In genomic region chr9:116626762-116627161, GRCh38 we compare ENCODE assay signal across 28 cellular contexts.
"Had no signal": no experiment of that assay in that cellular context is flagged by ENCODE, and none has a peak within 500 bp of the region (broad histone marks: within the 10 kb centered on the region; RNA-seq: fewer than 3 reads in every experiment).

No MANE protein-coding gene starts in this region.

- H3K9me3 Mint-ChIP-seq: stimulated activated effector memory CD8-positive, alpha-beta T cell treated with anti-CD3 and anti-CD28 coated beads, Interleukin-12 subunit alpha, Interleukin-12 subunit beta, amount 100 ng/mL, for 72 hours; stimulated activated memory B cell treated with anti-CD40 and anti-IgM and Interleukin-4, amounts not matched to agents 10 μg/mL and 1 μg/mL and 100 μg/mL, for 72 hours; stimulated activated naive B cell treated with anti-CD40 and anti-IgM and Interleukin-4, amounts not matched to agents 10 μg/mL and 1 μg/mL and 100 μg/mL, for 72 hours; stimulated activated naive CD8-positive, alpha-beta T cell treated with anti-CD3 and anti-CD28 coated beads, Interleukin-15, Interleukin-2, amounts not matched to agents 100 ng/mL and 50 ng/mL, for 24 hours; type B pancreatic cell had no signal

- DNase-seq: stimulated activated CD4-positive, alpha-beta T cell treated with anti-CD3 and anti-CD28 coated beads, Interleukin-2, amount 100 ng/mL, for 48 hours; stimulated activated CD4-positive, alpha-beta T cell treated with anti-CD3 and anti-CD28 coated beads, Interleukin-4, amount 100 ng/mL, for 1 hour; stimulated activated CD4-positive, alpha-beta T cell treated with anti-CD3 and anti-CD28 coated beads, Interleukin-4, amount 100 ng/mL, for 24 hours; stimulated activated CD4-positive, alpha-beta T cell treated with anti-CD3 and anti-CD28 coated beads, Interleukin-4, amount 100 ng/mL, for 4 hours; stimulated activated CD8-positive, alpha-beta memory T cell treated with anti-CD3 and anti-CD28 coated beads, Interleukin-4, amount 100 ng/mL, for 48 hours; stimulated activated naive B cell treated with anti-CD40 and anti-IgM and Interleukin-4, amounts not matched to agents 10 μg/mL and 1 μg/mL and 100 μg/mL, for 72 hours; stimulated activated naive CD4-positive, alpha-beta T cell; stimulated activated naive CD4-positive, alpha-beta T cell treated with Interleukin-2 at 50 U/mL for 16 hours; stimulated activated naive CD8-positive, alpha-beta T cell treated with anti-CD3 and anti-CD28 coated beads, Interleukin-15, amount 100 ng/mL, for 72 hours; stimulated activated naive CD8-positive, alpha-beta T cell treated with anti-CD3 and anti-CD28 coated beads, Interleukin-15, Interleukin-2, amounts not matched to agents 100 U/mL and 50 U/mL, for 24 hours; stomach; substantia nigra; testis; thyroid gland; tibial artery; transverse colon; trophoblast cell; upper lobe of left lung; upper lobe of right lung; uterus had no signal

- H3K27me3 ChIP-seq: stomach, suprapubic skin, testis, thyroid gland, tibial artery, tibial nerve, transverse colon, upper lobe of left lung, upper lobe of right lung, uterus, vagina had no signal

- H3K27me3 Mint-ChIP-seq: stimulated activated memory B cell treated with anti-CD40 and anti-IgM and Interleukin-4, amounts not matched to agents 10 μg/mL and 1 μg/mL and 100 μg/mL, for 72 hours; stimulated activated naive B cell treated with anti-CD40 and anti-IgM and Interleukin-4, amounts not matched to agents 10 μg/mL and 1 μg/mL and 100 μg/mL, for 72 hours; stimulated activated naive CD8-positive, alpha-beta T cell treated with anti-CD3 and anti-CD28 coated beads, Interleukin-15, amount 100 ng/mL, for 72 hours; stimulated activated naive CD8-positive, alpha-beta T cell treated with anti-CD3 and anti-CD28 coated beads, Interleukin-15, Interleukin-2, amounts not matched to agents 100 ng/mL and 50 ng/mL, for 24 hours had no signal

- H3K27ac Mint-ChIP-seq: stimulated activated effector memory CD8-positive, alpha-beta T cell treated with anti-CD3 and anti-CD28 coated beads, Interleukin-12 subunit alpha, Interleukin-12 subunit beta, amount 100 ng/mL, for 72 hours; stimulated activated memory B cell treated with anti-CD40 and anti-IgM and Interleukin-4, amounts not matched to agents 10 μg/mL and 1 μg/mL and 100 μg/mL, for 72 hours; stimulated activated naive B cell treated with anti-CD40 and anti-IgM and Interleukin-4, amounts not matched to agents 10 μg/mL and 1 μg/mL and 100 μg/mL, for 72 hours; stimulated activated naive CD8-positive, alpha-beta T cell treated with anti-CD3 and anti-CD28 coated beads, Interleukin-15, amount 100 ng/mL, for 72 hours; stimulated activated naive CD8-positive, alpha-beta T cell treated with anti-CD3 and anti-CD28 coated beads, Interleukin-15, Interleukin-2, amounts not matched to agents 100 ng/mL and 50 ng/mL, for 24 hours; type B pancreatic cell had no signal

- H3K36me3 Mint-ChIP-seq: stimulated activated effector memory CD8-positive, alpha-beta T cell treated with anti-CD3 and anti-CD28 coated beads, Interleukin-12 subunit alpha, Interleukin-12 subunit beta, amount 100 ng/mL, for 72 hours had no signal

- H3K4me1 ChIP-seq: suprapubic skin, testis, thyroid gland, tibial artery, transverse colon, upper lobe of left lung, uterus, vagina had no signal

- H3K4me3 Mint-ChIP-seq: stimulated activated effector memory CD8-positive, alpha-beta T cell treated with anti-CD3 and anti-CD28 coated beads, Interleukin-12 subunit alpha, Interleukin-12 subunit beta, amount 100 ng/mL, for 72 hours; stimulated activated memory B cell treated with anti-CD40 and anti-IgM and Interleukin-4, amounts not matched to agents 10 μg/mL and 1 μg/mL and 100 μg/mL, for 72 hours; stimulated activated naive B cell treated with anti-CD40 and anti-IgM and Interleukin-4, amounts not matched to agents 10 μg/mL and 1 μg/mL and 100 μg/mL, for 72 hours; stimulated activated naive CD8-positive, alpha-beta T cell treated with anti-CD3 and anti-CD28 coated beads, Interleukin-15, amount 100 ng/mL, for 72 hours; stimulated activated naive CD8-positive, alpha-beta T cell treated with anti-CD3 and anti-CD28 coated beads, Interleukin-15, Interleukin-2, amounts not matched to agents 100 ng/mL and 50 ng/mL, for 24 hours; type B pancreatic cell had no signal

- H3K36me3 ChIP-seq: stomach, suprapubic skin, thoracic aorta, thyroid gland, tibial artery, tibial nerve, transverse colon, upper lobe of left lung, upper lobe of right lung, uterus, vagina had no signal

- H3K9me3 ChIP-seq: stomach, suprapubic skin, testis, thoracic aorta, thyroid gland, tibial artery, tibial nerve, transverse colon, upper lobe of left lung, upper lobe of right lung, uterus, vagina had no signal

- ATAC-seq: stimulated activated effector memory CD8-positive, alpha-beta T cell treated with anti-CD3 and anti-CD28 coated beads, Interleukin-12 subunit alpha, Interleukin-12 subunit beta, amount 100 ng/mL, for 72 hours; stimulated activated memory B cell treated with anti-CD40 and anti-IgM and Interleukin-4, amounts not matched to agents 10 μg/mL and 1 μg/mL and 100 μg/mL, for 72 hours; stimulated activated naive B cell treated with anti-CD40 and anti-IgM and Interleukin-4, amounts not matched to agents 10 μg/mL and 1 μg/mL and 100 μg/mL, for 72 hours; stimulated activated naive CD8-positive, alpha-beta T cell treated with anti-CD3 and anti-CD28 coated beads, Interleukin-15, amount 100 ng/mL, for 72 hours; stimulated activated naive CD8-positive, alpha-beta T cell treated with anti-CD3 and anti-CD28 coated beads, Interleukin-15, Interleukin-2, amounts not matched to agents 100 U/mL and 50 U/mL, for 24 hours; upper lobe of right lung had no signal

- H3K4me1 Mint-ChIP-seq: stimulated activated effector memory CD8-positive, alpha-beta T cell treated with anti-CD3 and anti-CD28 coated beads, Interleukin-12 subunit alpha, Interleukin-12 subunit beta, amount 100 ng/mL, for 72 hours; stimulated activated memory B cell treated with anti-CD40 and anti-IgM and Interleukin-4, amounts not matched to agents 10 μg/mL and 1 μg/mL and 100 μg/mL, for 72 hours; stimulated activated naive B cell treated with anti-CD40 and anti-IgM and Interleukin-4, amounts not matched to agents 10 μg/mL and 1 μg/mL and 100 μg/mL, for 72 hours; stimulated activated naive CD8-positive, alpha-beta T cell treated with anti-CD3 and anti-CD28 coated beads, Interleukin-15, amount 100 ng/mL, for 72 hours had no signal

- H3K4me3 ChIP-seq: stomach, suprapubic skin, testis, thoracic aorta, thyroid gland, tibial artery, tibial nerve, transverse colon, upper lobe of left lung, upper lobe of right lung, uterus, vagina had no signal

- H3K27ac ChIP-seq: stomach, suprapubic skin, testis, thoracic aorta, thyroid gland, tibial artery, tibial nerve, transverse colon, upper lobe of left lung, upper lobe of right lung, uterus, vagina had no signal
